Comparison of ENCODE assay signal across 28 cellular contexts in genomic region chrX:7432901-7433300, GRCh38.
"Had no signal": no experiment of that assay in that cellular context is flagged by ENCODE, and none has a peak within 500 bp of the region (broad histone marks: within the 10 kb centered on the region; RNA-seq: fewer than 3 reads in every experiment).

No MANE protein-coding gene starts in this region.

- H3K27me3 Mint-ChIP-seq: progenitor cell of endocrine pancreas; stimulated activated naive CD8-positive, alpha-beta T cell treated with anti-CD3 and anti-CD28 coated beads, Interleukin-15, Interleukin-2, amounts not matched to agents 100 ng/mL and 50 ng/mL, for 24 hours had no signal

- ATAC-seq: natural killer cell; psoas muscle; right cardiac atrium; right lobe of liver; stimulated activated effector memory CD8-positive, alpha-beta T cell treated with anti-CD3 and anti-CD28 coated beads, Interleukin-12 subunit alpha, Interleukin-12 subunit beta, amount 100 ng/mL, for 72 hours; stimulated activated naive B cell treated with anti-CD40 and anti-IgM and Interleukin-4, amounts not matched to agents 10 μg/mL and 1 μg/mL and 100 μg/mL, for 72 hours; upper lobe of right lung had no signal

- DNase-seq: natural killer cell; occipital lobe; ovary; posterior cingulate gyrus; psoas muscle; right cardiac atrium; right lobe of liver; sigmoid colon; small intestine; stimulated activated CD4-positive, alpha-beta T cell treated with anti-CD3 and anti-CD28 coated beads, Interleukin-15, amount 100 ng/mL, for 24 hours; stimulated activated CD4-positive, alpha-beta T cell treated with anti-CD3 and anti-CD28 coated beads, Interleukin-2, amount 100 ng/mL, for 24 hours; stimulated activated CD4-positive, alpha-beta T cell treated with anti-CD3 and anti-CD28 coated beads, Interleukin-2, amount 100 ng/mL, for 48 hours; stimulated activated CD4-positive, alpha-beta T cell treated with anti-CD3 and anti-CD28 coated beads, Interleukin-4, amount 100 ng/mL, for 24 hours; stimulated activated naive B cell treated with anti-CD40 and anti-IgM and Interleukin-4, amounts not matched to agents 10 μg/mL and 1 μg/mL and 100 μg/mL, for 72 hours; stimulated activated naive CD4-positive, alpha-beta T cell treated with Interleukin-2 at 50 U/mL for 16 hours; stomach; thyroid gland; upper lobe of right lung; uterus had no signal

- H3K4me1 Mint-ChIP-seq: natural killer cell; stimulated activated effector memory CD8-positive, alpha-beta T cell treated with anti-CD3 and anti-CD28 coated beads, Interleukin-12 subunit alpha, Interleukin-12 subunit beta, amount 100 ng/mL, for 72 hours; stimulated activated naive B cell treated with anti-CD40 and anti-IgM and Interleukin-4, amounts not matched to agents 10 μg/mL and 1 μg/mL and 100 μg/mL, for 72 hours had no signal

- H3K4me3 ChIP-seq: neural progenitor cell, ovary, psoas muscle, right lobe of liver, sigmoid colon, stomach, thoracic aorta, thyroid gland, tibial nerve, upper lobe of right lung, uterus had no signal

- FAIRE-seq: small intestine had no signal

- H3K4me2 ChIP-seq: neural progenitor cell had no signal

- H3K27ac ChIP-seq: neural progenitor cell, ovary, parathyroid adenoma, psoas muscle, right lobe of liver, sigmoid colon, stomach, thoracic aorta, thyroid gland, tibial nerve, upper lobe of right lung, uterus had no signal

- H3K9ac ChIP-seq: neural progenitor cell, parathyroid adenoma had no signal

- H3K27ac Mint-ChIP-seq: natural killer cell; nephron; neural progenitor cell; progenitor cell of endocrine pancreas; stimulated activated effector memory CD8-positive, alpha-beta T cell treated with anti-CD3 and anti-CD28 coated beads, Interleukin-12 subunit alpha, Interleukin-12 subunit beta, amount 100 ng/mL, for 72 hours; stimulated activated naive B cell treated with anti-CD40 and anti-IgM and Interleukin-4, amounts not matched to agents 10 μg/mL and 1 μg/mL and 100 μg/mL, for 72 hours; stimulated activated naive CD8-positive, alpha-beta T cell treated with anti-CD3 and anti-CD28 coated beads, Interleukin-15, Interleukin-2, amounts not matched to agents 100 ng/mL and 50 ng/mL, for 24 hours; type B pancreatic cell had no signal

- H2AFZ ChIP-seq: neural progenitor cell, parathyroid adenoma had no signal

- H3K79me2 ChIP-seq: parathyroid adenoma had no signal

- H3K9me3 ChIP-seq: ovary, psoas muscle, right lobe of liver, sigmoid colon, stomach, thoracic aorta, thyroid gland, tibial nerve, upper lobe of right lung, uterus had no signal

- H3K36me3 ChIP-seq: neural progenitor cell, ovary, right lobe of liver, sigmoid colon, stomach, thoracic aorta, thyroid gland, tibial nerve, upper lobe of right lung, uterus had no signal

- H3K4me3 Mint-ChIP-seq: natural killer cell; nephron; neural progenitor cell; stimulated activated effector memory CD8-positive, alpha-beta T cell treated with anti-CD3 and anti-CD28 coated beads, Interleukin-12 subunit alpha, Interleukin-12 subunit beta, amount 100 ng/mL, for 72 hours; stimulated activated naive B cell treated with anti-CD40 and anti-IgM and Interleukin-4, amounts not matched to agents 10 μg/mL and 1 μg/mL and 100 μg/mL, for 72 hours; stimulated activated naive CD8-positive, alpha-beta T cell treated with anti-CD3 and anti-CD28 coated beads, Interleukin-15, Interleukin-2, amounts not matched to agents 100 ng/mL and 50 ng/mL, for 24 hours; type B pancreatic cell had no signal

- H3K4me1 ChIP-seq: neural progenitor cell, parathyroid adenoma, psoas muscle, right lobe of liver, sigmoid colon, stomach, thyroid gland, tibial nerve, upper lobe of right lung, uterus had no signal

- H3K36me3 Mint-ChIP-seq: natural killer cell; neural progenitor cell; stimulated activated effector memory CD8-positive, alpha-beta T cell treated with anti-CD3 and anti-CD28 coated beads, Interleukin-12 subunit alpha, Interleukin-12 subunit beta, amount 100 ng/mL, for 72 hours; stimulated activated naive B cell treated with anti-CD40 and anti-IgM and Interleukin-4, amounts not matched to agents 10 μg/mL and 1 μg/mL and 100 μg/mL, for 72 hours; type B pancreatic cell had no signal

- H3K27me3 ChIP-seq: neural progenitor cell, ovary, right lobe of liver, sigmoid colon, stomach, thyroid gland, tibial nerve, upper lobe of right lung, uterus had no signal

- H3K9me3 Mint-ChIP-seq: nephron, neural progenitor cell had no signal
